In genomic region chr21:31255846-31256395, GRCh38 we compare ENCODE assay signal across 13 cellular contexts.
"Had no signal": no experiment of that assay in that cellular context is flagged by ENCODE, and none has a peak within 500 bp of the region (broad histone marks: within the 10 kb centered on the region; RNA-seq: fewer than 3 reads in every experiment).

No MANE protein-coding gene starts in this region.

- DNase-seq: activated CD4-positive, alpha-beta T cell treated with anti-CD3 and anti-CD28 coated beads for 48 hours; activated CD8-positive, alpha-beta T cell treated with anti-CD3 and anti-CD28 coated beads for 36 hours; activated effector memory CD4-positive, alpha-beta T cell treated with anti-CD3 and anti-CD28 coated beads, Interleukin-2, amount 50 U/mL, for 16 hours; activated T-cell treated with anti-CD3 and anti-CD28 coated beads, Interleukin-2, amount 50 U/mL, for 4 hours; left ventricle myocardium inferior; natural killer cell; stimulated activated CD4-positive, alpha-beta T cell treated with anti-CD3 and anti-CD28 coated beads, Interleukin-2, amount 100 ng/mL, for 48 hours had no signal

- H3K4me1 Mint-ChIP-seq: activated naive CD4-positive, alpha-beta T cell treated with anti-CD3 and anti-CD28 coated beads, Interleukin-2, amount 50 U/mL, for 24 hours; natural killer cell; stimulated activated memory B cell treated with anti-CD40 and anti-IgM and Interleukin-4, amounts not matched to agents 10 μg/mL and 1 μg/mL and 100 μg/mL, for 72 hours had no signal

- H3K27ac Mint-ChIP-seq: activated CD8-positive, alpha-beta T cell treated with anti-CD3 and anti-CD28 coated beads for 36 hours; activated naive CD4-positive, alpha-beta T cell treated with anti-CD3 and anti-CD28 coated beads, Interleukin-2, amount 50 U/mL, for 24 hours; natural killer cell; stimulated activated memory B cell treated with anti-CD40 and anti-IgM and Interleukin-4, amounts not matched to agents 10 μg/mL and 1 μg/mL and 100 μg/mL, for 72 hours had no signal

- H3K27ac ChIP-seq: esophagus muscularis mucosa, hepatocyte, left ventricle myocardium inferior had no signal

- FAIRE-seq: colon, keratinocyte had no signal

- H3K4me3 ChIP-seq: esophagus muscularis mucosa, hepatocyte, left ventricle myocardium inferior had no signal

- H3K9me3 Mint-ChIP-seq: activated CD8-positive, alpha-beta T cell treated with anti-CD3 and anti-CD28 coated beads for 36 hours; activated naive CD4-positive, alpha-beta T cell treated with anti-CD3 and anti-CD28 coated beads, Interleukin-2, amount 50 U/mL, for 24 hours; activated T-cell treated with anti-CD3 and anti-CD28 coated beads, Interleukin-2, amount 50 U/mL, for 4 hours; natural killer cell; stimulated activated memory B cell treated with anti-CD40 and anti-IgM and Interleukin-4, amounts not matched to agents 10 μg/mL and 1 μg/mL and 100 μg/mL, for 72 hours had no signal

- H3K27me3 Mint-ChIP-seq: activated CD8-positive, alpha-beta T cell treated with anti-CD3 and anti-CD28 coated beads for 36 hours; activated naive CD4-positive, alpha-beta T cell treated with anti-CD3 and anti-CD28 coated beads, Interleukin-2, amount 50 U/mL, for 24 hours; stimulated activated memory B cell treated with anti-CD40 and anti-IgM and Interleukin-4, amounts not matched to agents 10 μg/mL and 1 μg/mL and 100 μg/mL, for 72 hours had no signal

- H3K4me1 ChIP-seq: esophagus muscularis mucosa, left ventricle myocardium inferior had no signal

- H3K36me3 Mint-ChIP-seq: natural killer cell; stimulated activated memory B cell treated with anti-CD40 and anti-IgM and Interleukin-4, amounts not matched to agents 10 μg/mL and 1 μg/mL and 100 μg/mL, for 72 hours had no signal

- H3K9me3 ChIP-seq: esophagus muscularis mucosa, left ventricle myocardium inferior had no signal

- H3K4me3 Mint-ChIP-seq: activated CD8-positive, alpha-beta T cell treated with anti-CD3 and anti-CD28 coated beads for 36 hours; activated naive CD4-positive, alpha-beta T cell treated with anti-CD3 and anti-CD28 coated beads, Interleukin-2, amount 50 U/mL, for 24 hours; activated T-cell treated with anti-CD3 and anti-CD28 coated beads, Interleukin-2, amount 50 U/mL, for 4 hours; natural killer cell; stimulated activated memory B cell treated with anti-CD40 and anti-IgM and Interleukin-4, amounts not matched to agents 10 μg/mL and 1 μg/mL and 100 μg/mL, for 72 hours had no signal

- H3K36me3 ChIP-seq: esophagus muscularis mucosa, left ventricle myocardium inferior had no signal
